18 cellular contexts compared by ENCODE assay signal in the genomic region with DNA sequence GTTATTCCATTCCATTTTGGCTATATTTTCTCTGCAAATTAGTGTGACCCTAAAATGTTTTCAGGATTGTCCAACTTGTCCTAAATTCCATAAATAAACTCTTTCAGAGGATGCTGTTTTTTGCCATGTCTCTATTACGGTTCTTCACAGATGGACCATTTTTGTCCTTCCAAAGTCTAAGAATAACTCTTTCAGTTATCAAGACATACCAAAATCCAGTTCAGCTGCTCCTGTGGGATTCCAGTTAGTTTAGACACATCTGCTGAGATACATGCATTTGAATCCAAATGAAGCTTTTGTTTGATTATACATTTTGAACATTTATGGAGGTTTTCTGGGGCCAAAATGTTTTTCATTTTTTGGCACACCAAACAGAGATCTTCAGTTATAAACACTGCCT.
DNase-seq lines count a peak whose midpoint lies in the region; ATAC-seq, FAIRE-seq and TF ChIP-seq lines count a peak whose summit lies in the region.
"Had no signal": no experiment of that assay in that cellular context is flagged by ENCODE, and none has a peak within 500 bp of the region (broad histone marks: within the 10 kb centered on the region; RNA-seq: fewer than 3 reads in every experiment).

No MANE protein-coding gene starts in this region.

- no peaks in the 10 kb centered on the region for H3K27me3 Mint-ChIP-seq in T-helper 17 cell
- H3K27me3 Mint-ChIP-seq: CD4-positive, alpha-beta memory T cell had no signal

- peak overlapping the region; percentile 6 to 51 for H3K27ac ChIP-seq in right atrium auricular region
- no peak overlapping the region for H3K27ac ChIP-seq in kidney (ENCODE audit: low read depth in 2 of 2, low read length in 2 of 2)
- H3K27ac ChIP-seq: BLaER1, HL-60 had no signal

- DNase-seq in right atrium auricular region (ENCODE audit: low spot score) (no peak), cardiac septum (ENCODE audit: low spot score) (no peak), T-helper 17 cell (no peak), myocyte (ENCODE audit: low read depth) (peak; percentile 64), kidney (no peak), kidney glomerular epithelial cell (lab: John Stamatoyannopoulos, UW) (no peak)
- DNase-seq: CD4-positive, alpha-beta memory T cell; DMS153; DMS79; GF-D8; HCEC 1CT had no signal

- TF ChIP-seq CTCF in right atrium auricular region (IDR thresholded peaks at IDR 0.05) (no peak), kidney (IDR thresholded peaks at IDR 0.05; ENCODE audit: borderline replicate concordance, extremely low read depth, insufficient read depth) (no peak)

- intact Hi-C loops in cardiac septum (cut with DNase I) (no loop called here), kidney (cut with DNase I) (no loop called here)

- peaks cover 10% of the 10 kb centered on the region for H3K36me3 Mint-ChIP-seq in T-helper 17 cell (ENCODE audit: low read depth)

- peaks cover 0 to 49% of the 10 kb centered on the region in 2 donors for H3K4me1 ChIP-seq in right atrium auricular region
- peaks cover 0 to 4% of the 10 kb centered on the region in 2 donors for H3K4me1 ChIP-seq in kidney (ENCODE audit: control insufficient read depth in 1 of 2, insufficient read depth in 1 of 2, low read depth in 1 of 2, low read length in 2 of 2)
- H3K4me1 ChIP-seq: BLaER1 had no signal

- no peak overlapping the region for H3K9ac ChIP-seq in kidney (ENCODE audit: low read length in 2 of 2)
- H3K9ac ChIP-seq: BLaER1 had no signal

- H3K27me3 ChIP-seq in right atrium auricular region = no peaks in the 10 kb centered on the region
- H3K27me3 ChIP-seq: BLaER1 had no signal

- no peak for FAIRE-seq in kidney (lab: Jason Lieb, UNC)
- FAIRE-seq: A204.1, H54 had no signal

- peaks cover 8% of the 10 kb centered on the region for H3K36me3 ChIP-seq in right atrium auricular region
- H3K36me3 ChIP-seq in kidney (ENCODE audit: control insufficient read depth in 1 of 2, insufficient read depth in 2 of 2, low read length in 2 of 2) = peaks cover 7 to 21% of the 10 kb centered on the region in 2 donors
- H3K36me3 ChIP-seq: BLaER1 had no signal

- H3K4me3 ChIP-seq in right atrium auricular region = no peak overlapping the region
- H3K4me3 ChIP-seq in kidney (ENCODE audit: low read length in 2 of 2) = no peak overlapping the region
- H3K4me3 ChIP-seq: BLaER1, GM23338 had no signal

- H3K9me3 ChIP-seq in right atrium auricular region (no peaks in the 10 kb centered on the region), T-helper 17 cell (ENCODE audit: control insufficient read depth, low read length, poor library complexity, severe bottlenecking) (no peaks in the 10 kb centered on the region), kidney (ENCODE audit: control insufficient read depth in 1 of 2, low read length in 2 of 2) (no peaks in the 10 kb centered on the region)
- H3K9me3 ChIP-seq: BLaER1 had no signal

- no peak overlapping the region for H3K4me3 Mint-ChIP-seq in T-helper 17 cell
- H3K4me3 Mint-ChIP-seq: CD14-positive monocyte; CD4-positive, alpha-beta memory T cell; GM23338 had no signal

- peak overlapping the region; percentile 11 for H3K27ac Mint-ChIP-seq in T-helper 17 cell
- H3K27ac Mint-ChIP-seq: CD14-positive monocyte; CD4-positive, alpha-beta memory T cell; GM23338 had no signal

- no peak for ATAC-seq in T-helper 17 cell
- no peak for ATAC-seq in HG02610 (IDR thresholded peaks at IDR 0.05; ENCODE audit: unreplicated experiment)
- ATAC-seq: GM23338 had no signal

- peaks cover 11% of the 10 kb centered on the region for H3K4me1 Mint-ChIP-seq in T-helper 17 cell
- H3K4me1 Mint-ChIP-seq: CD14-positive monocyte; CD4-positive, alpha-beta memory T cell had no signal

Comparison
In these comparisons a context has a peak if more than half of its experiments do, and no peak if none do; other contexts are left out.
1. H3K27ac ChIP-seq: peak in right atrium auricular region (2 of 2); none in kidney (0 of 2).